9 cellular contexts compared by ENCODE assay signal in the genomic region with DNA sequence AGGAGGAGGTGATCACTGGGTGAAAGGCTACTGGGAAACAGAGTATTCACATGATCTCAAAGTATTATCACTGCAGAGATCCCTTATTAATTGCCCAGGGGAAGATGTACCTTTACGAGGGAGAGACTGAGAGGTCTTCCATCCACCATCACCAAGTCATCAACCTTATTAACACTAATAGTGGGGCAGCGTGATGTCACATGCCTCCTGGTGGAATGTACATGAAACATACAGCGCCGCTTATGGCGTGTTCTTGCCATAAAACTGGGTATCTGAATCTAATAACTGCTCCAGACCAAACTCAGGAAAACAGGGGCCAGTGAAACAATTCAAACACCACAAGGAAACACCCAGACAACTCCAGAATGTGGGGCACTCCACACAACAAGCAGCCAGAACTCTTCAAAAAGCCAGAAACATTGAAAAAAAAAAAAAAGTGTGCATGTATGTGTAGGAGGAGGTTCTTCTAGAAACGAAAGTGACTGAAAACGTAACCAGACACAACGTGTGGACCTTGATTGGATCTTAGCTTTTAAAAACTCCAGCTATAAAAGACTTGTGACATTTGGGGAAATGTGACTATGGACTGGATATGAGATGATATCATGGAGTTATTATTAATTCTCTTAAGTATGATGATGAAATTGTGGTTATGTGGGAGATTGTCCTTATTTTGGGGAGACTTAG. TPM values are rescaled to one million over a fixed set of nuclear protein-coding genes. Genes with fewer than 3 reads are reported as not detected.
A peak's percentile ranks its signal among the peaks of the same experiment; 100 is the strongest.
DNase-seq lines count a peak whose midpoint lies in the region; ATAC-seq and TF ChIP-seq lines count a peak whose summit lies in the region.
"Had no signal": no experiment of that assay in that cellular context is flagged by ENCODE, and none has a peak within 500 bp of the region (broad histone marks: within the 10 kb centered on the region; RNA-seq: fewer than 3 reads in every experiment).

No MANE protein-coding gene starts in this region.

- H3K36me3 Mint-ChIP-seq in activated T-helper 1 cell treated with anti-CD3 and anti-CD28 coated beads, Interleukin-12 subunit alpha, Interleukin-12 subunit beta, Interleukin-2, Interleukin-4 antibody, amounts not matched to agents 30 ng/mL and 10 ng/mL and 1 ng/mL, durations not matched to agents 14 hours and 24 hours and 36 hours (ENCODE audit: low read depth): peaks cover 11% of the 10 kb centered on the region
- H3K36me3 Mint-ChIP-seq in Calu3 (ENCODE audit: insufficient read depth, unreplicated experiment): peaks cover 9% of the 10 kb centered on the region

- peaks cover 64% of the 10 kb centered on the region for H3K4me1 Mint-ChIP-seq in activated T-helper 1 cell treated with anti-CD3 and anti-CD28 coated beads, Interleukin-12 subunit alpha, Interleukin-12 subunit beta, Interleukin-2, Interleukin-4 antibody, amounts not matched to agents 30 ng/mL and 10 ng/mL and 1 ng/mL, durations not matched to agents 14 hours and 24 hours and 36 hours (ENCODE audit: low read depth)
- H3K4me1 Mint-ChIP-seq in Calu3 (ENCODE audit: low read depth, unreplicated experiment): no peaks in the 10 kb centered on the region

- no peak for TF ChIP-seq RAD21 in liver (IDR thresholded peaks at IDR 0.05)

- no peaks in the 10 kb centered on the region for H3K27me3 ChIP-seq in liver (ENCODE audit: control insufficient read depth in 4 of 4, insufficient read depth in 4 of 4, low read length in 3 of 4)

- peak overlapping the region; percentile 13 to 92 for H3K9ac ChIP-seq in liver (ENCODE audit: low read depth in 1 of 2, low read length in 2 of 2)

- H3K27ac ChIP-seq in liver (ENCODE audit: low read depth in 1 of 2, low read length in 2 of 2): peak overlapping the region; percentile 67 to 86

- ATAC-seq in HG02938 (IDR thresholded peaks at IDR 0.05; ENCODE audit: unreplicated experiment) (no peak), omental fat pad (ENCODE audit: low FRiP score) (no peak), GM21390 (IDR thresholded peaks at IDR 0.05; ENCODE audit: unreplicated experiment) (no peak)

- peaks cover 15 to 66% (median 60%) of the 10 kb centered on the region in 4 donors for H3K4me1 ChIP-seq in liver (ENCODE audit: control insufficient read depth in 4 of 4, insufficient read depth in 4 of 4, low read length in 3 of 4)

- no TSS peak for BruUV-seq in Calu3 (replicated peaks; lab: Mats Ljungman, UMichigan)

- peak overlapping the region in 2 of 3 donors; percentile 18 to 27 for H3K4me3 ChIP-seq in liver (ENCODE audit: low read depth in 1 of 3, low read length in 3 of 3)

- H3K9me3 ChIP-seq in liver (ENCODE audit: control insufficient read depth in 4 of 4, low read length in 3 of 4): no peaks in the 10 kb centered on the region

- no peaks in the 10 kb centered on the region for H3K9me3 Mint-ChIP-seq in activated T-helper 1 cell treated with anti-CD3 and anti-CD28 coated beads, Interleukin-12 subunit alpha, Interleukin-12 subunit beta, Interleukin-2, Interleukin-4 antibody, amounts not matched to agents 30 ng/mL and 10 ng/mL and 1 ng/mL, durations not matched to agents 14 hours and 24 hours and 36 hours
- H3K9me3 Mint-ChIP-seq in Calu3 (ENCODE audit: low read depth, unreplicated experiment): no peaks in the 10 kb centered on the region

- no peaks in the 10 kb centered on the region for H3K27me3 Mint-ChIP-seq in activated T-helper 1 cell treated with anti-CD3 and anti-CD28 coated beads, Interleukin-12 subunit alpha, Interleukin-12 subunit beta, Interleukin-2, Interleukin-4 antibody, amounts not matched to agents 30 ng/mL and 10 ng/mL and 1 ng/mL, durations not matched to agents 14 hours and 24 hours and 36 hours (ENCODE audit: insufficient read depth)
- H3K27me3 Mint-ChIP-seq in Calu3 (ENCODE audit: unreplicated experiment): no peaks in the 10 kb centered on the region

- 42% methylated on average over 8 of the region's 8 CpGs for WGBS in liver

- peak overlapping the region; percentile 64 for H3K4me3 Mint-ChIP-seq in activated T-helper 1 cell treated with anti-CD3 and anti-CD28 coated beads, Interleukin-12 subunit alpha, Interleukin-12 subunit beta, Interleukin-2, Interleukin-4 antibody, amounts not matched to agents 30 ng/mL and 10 ng/mL and 1 ng/mL, durations not matched to agents 14 hours and 24 hours and 36 hours
- no peak overlapping the region for H3K4me3 Mint-ChIP-seq in Calu3 (ENCODE audit: low read depth, unreplicated experiment)

- peaks cover 0 to 2% (median 0%) of the 10 kb centered on the region in 4 donors for H3K36me3 ChIP-seq in liver (ENCODE audit: control insufficient read depth in 4 of 4, insufficient read depth in 3 of 4, low read depth in 1 of 4, low read length in 3 of 4)

- intact Hi-C loops in activated T-helper 1 cell treated with anti-CD3 and anti-CD28 coated beads, Interleukin-12 subunit alpha, Interleukin-12 subunit beta, Interleukin-2, Interleukin-4 antibody, amounts not matched to agents 30 ng/mL and 10 ng/mL and 1 ng/mL, durations not matched to agents 14 hours and 24 hours and 36 hours (cut with micrococcal nuclease): loop anchor here (2.0 kb wide), 1 partner anchor 18 kb away; no protein-coding TSS in a partner anchor
- intact Hi-C loops in Calu3 (cut with micrococcal nuclease; ENCODE audit: unreplicated experiment): no loop called here

- peak overlapping the region; percentile 75 for H3K27ac Mint-ChIP-seq in activated T-helper 1 cell treated with anti-CD3 and anti-CD28 coated beads, Interleukin-12 subunit alpha, Interleukin-12 subunit beta, Interleukin-2, Interleukin-4 antibody, amounts not matched to agents 30 ng/mL and 10 ng/mL and 1 ng/mL, durations not matched to agents 14 hours and 24 hours and 36 hours
- no peak overlapping the region for H3K27ac Mint-ChIP-seq in Calu3 (ENCODE audit: unreplicated experiment)

- CTCF ChIA-PET in Calu3 (lab: Charles Lee): interaction anchor here (0.6 kb wide), 1 partner anchor 1575 kb away, joined by 4 read pairs; no protein-coding TSS in a partner anchor

- TF ChIP-seq CTCF in liver (IDR thresholded peaks at IDR 0.05; ENCODE audit: low read depth, low read length, missing input control) (peak; percentile 3), omental fat pad (IDR thresholded peaks at IDR 0.05) (no peak), Calu3 (IDR thresholded peaks at IDR 0.05; ENCODE audit: unreplicated experiment) (no peak)

- DNase-seq in stimulated activated CD4-positive, alpha-beta T cell treated with anti-CD3 and anti-CD28 coated beads, Interleukin-2, amount 100 ng/mL, for 24 hours: peak; percentile 17 to 36
- no peak for DNase-seq in stimulated activated CD4-positive, alpha-beta T cell treated with anti-CD3 and anti-CD28 coated beads, Interleukin-12 subunit alpha, Interleukin-12 subunit beta, amount 100 ng/mL, for 4 hours
- no peak for DNase-seq in activated T-helper 1 cell treated with anti-CD3 and anti-CD28 coated beads, Interleukin-12 subunit alpha, Interleukin-12 subunit beta, Interleukin-2, Interleukin-4 antibody, amounts not matched to agents 30 ng/mL and 10 ng/mL and 1 ng/mL, durations not matched to agents 14 hours and 24 hours and 36 hours (ENCODE audit: low spot score)
- DNase-seq in omental fat pad (ENCODE audit: low spot score): no peak
- no peak for DNase-seq in Calu3
- DNase-seq: NCI-H1048 had no signal

TF ChIP-seq in liver, 16 proteins besides CTCF, POLR2A, EP300 and RAD21 (continues in another document):
- no peak for TF ChIP-seq HNF4A (conservative IDR thresholded peaks at IDR 0.05)
- peak; percentile 39 to 44 for TF ChIP-seq RXRA (IDR thresholded peaks at IDR 0.05)
- TF ChIP-seq, protein P1, sequence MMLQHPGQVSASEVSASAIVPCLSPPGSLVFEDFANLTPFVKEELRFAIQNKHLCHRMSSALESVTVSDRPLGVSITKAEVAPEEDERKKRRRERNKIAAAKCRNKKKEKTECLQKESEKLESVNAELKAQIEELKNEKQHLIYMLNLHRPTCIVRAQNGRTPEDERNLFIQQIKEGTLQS (IDR thresholded peaks at IDR 0.05): no peak
- no peak for TF ChIP-seq EGR1 (IDR thresholded peaks at IDR 0.05; ENCODE audit: low read depth in 2 of 2)
- no peak for TF ChIP-seq NR2F2 (IDR thresholded peaks at IDR 0.05)
- no peak for TF ChIP-seq JUND (IDR thresholded peaks at IDR 0.05)
- TF ChIP-seq, protein P2, sequence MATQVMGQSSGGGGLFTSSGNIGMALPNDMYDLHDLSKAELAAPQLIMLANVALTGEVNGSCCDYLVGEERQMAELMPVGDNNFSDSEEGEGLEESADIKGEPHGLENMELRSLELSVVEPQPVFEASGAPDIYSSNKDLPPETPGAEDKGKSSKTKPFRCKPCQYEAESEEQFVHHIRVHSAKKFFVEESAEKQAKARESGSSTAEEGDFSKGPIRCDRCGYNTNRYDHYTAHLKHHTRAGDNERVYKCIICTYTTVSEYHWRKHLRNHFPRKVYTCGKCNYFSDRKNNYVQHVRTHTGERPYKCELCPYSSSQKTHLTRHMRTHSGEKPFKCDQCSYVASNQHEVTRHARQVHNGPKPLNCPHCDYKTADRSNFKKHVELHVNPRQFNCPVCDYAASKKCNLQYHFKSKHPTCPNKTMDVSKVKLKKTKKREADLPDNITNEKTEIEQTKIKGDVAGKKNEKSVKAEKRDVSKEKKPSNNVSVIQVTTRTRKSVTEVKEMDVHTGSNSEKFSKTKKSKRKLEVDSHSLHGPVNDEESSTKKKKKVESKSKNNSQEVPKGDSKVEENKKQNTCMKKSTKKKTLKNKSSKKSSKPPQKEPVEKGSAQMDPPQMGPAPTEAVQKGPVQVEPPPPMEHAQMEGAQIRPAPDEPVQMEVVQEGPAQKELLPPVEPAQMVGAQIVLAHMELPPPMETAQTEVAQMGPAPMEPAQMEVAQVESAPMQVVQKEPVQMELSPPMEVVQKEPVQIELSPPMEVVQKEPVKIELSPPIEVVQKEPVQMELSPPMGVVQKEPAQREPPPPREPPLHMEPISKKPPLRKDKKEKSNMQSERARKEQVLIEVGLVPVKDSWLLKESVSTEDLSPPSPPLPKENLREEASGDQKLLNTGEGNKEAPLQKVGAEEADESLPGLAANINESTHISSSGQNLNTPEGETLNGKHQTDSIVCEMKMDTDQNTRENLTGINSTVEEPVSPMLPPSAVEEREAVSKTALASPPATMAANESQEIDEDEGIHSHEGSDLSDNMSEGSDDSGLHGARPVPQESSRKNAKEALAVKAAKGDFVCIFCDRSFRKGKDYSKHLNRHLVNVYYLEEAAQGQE (IDR thresholded peaks at IDR 0.05): no peak

RNA-seq across cellular contexts. Expression of a gene that starts 4.6 kb away (rescaled TPM):
- 19.8 and 20.1 TPM in 2 replicates for total RNA-seq in activated T-helper 1 cell treated with anti-CD3 and anti-CD28 coated beads, Interleukin-12 subunit alpha, Interleukin-12 subunit beta, Interleukin-2, Interleukin-4 antibody, amounts not matched to agents 30 ng/mL and 10 ng/mL and 1 ng/mL, durations not matched to agents 14 hours and 24 hours and 36 hours
- total RNA-seq in liver (10 to 100 TPM; 14.0 to 24.4 TPM), omental fat pad (10 to 100 TPM; 15.1 to 34.7 (median 18.8) TPM), Calu3 (2022) (11.7 and 13.3 TPM in 2 replicates)
- 10 to 100 TPM; 18.6 to 23.1 TPM for polyA plus RNA-seq in liver

RNA-seq across cellular contexts. Expression of a gene that starts 57.9 kb away (rescaled TPM):
- 1.7 TPM in 1 of 2 replicates, not detected in the other for total RNA-seq in activated T-helper 1 cell treated with anti-CD3 and anti-CD28 coated beads, Interleukin-12 subunit alpha, Interleukin-12 subunit beta, Interleukin-2, Interleukin-4 antibody, amounts not matched to agents 30 ng/mL and 10 ng/mL and 1 ng/mL, durations not matched to agents 14 hours and 24 hours and 36 hours
- total RNA-seq in liver (10 to 100 TPM in 1 of 2 donors, under 1 TPM in 1; 0.25 to 12.1 TPM), omental fat pad (10 to 100 TPM in 1 of 4 donors, 1 to 10 TPM in 3; 2.8 to 34.7 (median 6.4) TPM), Calu3 (2022) (0.66 TPM in 1 of 2 replicates, not detected in the other)
- 1 to 10 TPM; 1.8 to 6.1 TPM for polyA plus RNA-seq in liver

Comparison
In these comparisons a context has a peak if more than half of its experiments do, and no peak if none do; other contexts are left out.
1. DNase-seq: peak in stimulated activated CD4-positive, alpha-beta T cell treated with anti-CD3 and anti-CD28 coated beads, Interleukin-2, amount 100 ng/mL, for 24 hours (2 of 2); none in stimulated activated CD4-positive, alpha-beta T cell treated with anti-CD3 and anti-CD28 coated beads, Interleukin-12 subunit alpha, Interleukin-12 subunit beta, amount 100 ng/mL, for 4 hours (single experiment), activated T-helper 1 cell treated with anti-CD3 and anti-CD28 coated beads, Interleukin-12 subunit alpha, Interleukin-12 subunit beta, Interleukin-2, Interleukin-4 antibody, amounts not matched to agents 30 ng/mL and 10 ng/mL and 1 ng/mL, durations not matched to agents 14 hours and 24 hours and 36 hours (single experiment), omental fat pad (single experiment) and Calu3 (single experiment).